In the genomic region with DNA sequence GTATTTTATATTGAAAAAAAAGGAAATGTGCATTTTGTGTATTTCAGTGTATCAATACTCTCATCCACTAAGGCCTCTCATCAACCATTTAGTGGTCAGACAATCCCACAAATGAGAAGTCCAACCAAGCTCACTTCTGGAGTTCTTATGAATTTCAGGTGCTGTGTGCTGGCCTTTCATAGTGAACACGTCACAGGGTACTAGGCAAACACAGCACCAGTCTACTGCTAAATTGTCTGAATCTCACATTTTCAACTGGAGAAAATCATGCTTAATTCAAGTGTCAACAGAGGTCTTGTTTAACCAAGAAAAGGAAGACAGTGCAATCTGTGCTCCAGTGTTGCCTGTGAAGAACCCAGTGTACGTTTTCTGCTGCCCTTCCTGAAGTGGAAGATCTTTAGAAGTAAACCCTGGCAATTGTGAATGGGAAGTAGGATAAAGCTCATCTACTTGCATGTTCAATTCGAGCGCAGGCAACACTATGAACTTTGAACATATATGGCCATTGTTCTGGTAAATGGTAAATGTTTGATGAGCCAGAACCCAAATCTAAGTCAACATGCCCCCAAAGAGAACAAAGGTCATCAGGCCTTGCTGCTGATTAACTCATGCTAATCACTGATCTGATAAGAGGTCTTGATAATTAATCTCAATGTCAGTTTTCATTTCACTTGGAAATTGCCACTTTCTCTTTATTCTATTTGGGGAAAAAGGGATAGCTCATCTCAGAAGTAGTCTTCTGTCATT, we compare ENCODE assay signal across 1 cellular context.
TF ChIP-seq lines count a peak whose summit lies in the region.

No MANE protein-coding gene starts in this region.

TF ChIP-seq in HepG2, 621 proteins besides CTCF, POLR2A, EP300 and RAD21 (continued from another document and continues in another):
- TF ChIP-seq, protein P1, sequence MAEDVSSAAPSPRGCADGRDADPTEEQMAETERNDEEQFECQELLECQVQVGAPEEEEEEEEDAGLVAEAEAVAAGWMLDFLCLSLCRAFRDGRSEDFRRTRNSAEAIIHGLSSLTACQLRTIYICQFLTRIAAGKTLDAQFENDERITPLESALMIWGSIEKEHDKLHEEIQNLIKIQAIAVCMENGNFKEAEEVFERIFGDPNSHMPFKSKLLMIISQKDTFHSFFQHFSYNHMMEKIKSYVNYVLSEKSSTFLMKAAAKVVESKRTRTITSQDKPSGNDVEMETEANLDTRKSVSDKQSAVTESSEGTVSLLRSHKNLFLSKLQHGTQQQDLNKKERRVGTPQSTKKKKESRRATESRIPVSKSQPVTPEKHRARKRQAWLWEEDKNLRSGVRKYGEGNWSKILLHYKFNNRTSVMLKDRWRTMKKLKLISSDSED (CRISPR knock-in tag; IDR thresholded peaks at IDR 0.05), result no peak
- TF ChIP-seq SIN3B (IDR thresholded peaks at IDR 0.05; ENCODE audit: low read length) (no peak), BRD4 (CRISPR knock-in tag; IDR thresholded peaks at IDR 0.05) (no peak), KMT2A (CRISPR knock-in tag; IDR thresholded peaks at IDR 0.05) (peak; percentile 61; the same call in 1 of the 2 replicates), ZNF326 (CRISPR knock-in tag; IDR thresholded peaks at IDR 0.05; ENCODE audit: borderline replicate concordance) (no peak), NONO (IDR thresholded peaks at IDR 0.05) (no peak), NONO (CRISPR knock-in tag; conservative IDR thresholded peaks at IDR 0.05) (peak; percentile 73), ATM (IDR thresholded peaks at IDR 0.05; ENCODE audit: borderline replicate concordance) (no peak), KDM4B (CRISPR knock-in tag; IDR thresholded peaks at IDR 0.05) (0 out of 2 replicates have a peak, but pooled peaks have one; percentile 32), IKZF4 (CRISPR knock-in tag; IDR thresholded peaks at IDR 0.05; ENCODE audit: borderline replicate concordance, low read depth, not compliant biosample characterization) (no peak), SALL2 (CRISPR knock-in tag; IDR thresholded peaks at IDR 0.05) (peak; percentile 36; the same call in 1 of the 2 replicates), PHF5A (CRISPR knock-in tag; IDR thresholded peaks at IDR 0.05; ENCODE audit: low read depth, unreplicated experiment) (no peak), ZNF230 (CRISPR knock-in tag; IDR thresholded peaks at IDR 0.05) (no peak), MTF1 (CRISPR knock-in tag; IDR thresholded peaks at IDR 0.05) (no peak), ZNF484 (CRISPR knock-in tag; IDR thresholded peaks at IDR 0.05; ENCODE audit: borderline replicate concordance, low read depth) (no peak), ZFP41 (CRISPR knock-in tag; IDR thresholded peaks at IDR 0.05; ENCODE audit: borderline replicate concordance) (no peak), SMYD3 (CRISPR knock-in tag; IDR thresholded peaks at IDR 0.05) (peak; percentile 29; the same call in 1 of the 2 replicates), ZNF235 (CRISPR knock-in tag; IDR thresholded peaks at IDR 0.05; ENCODE audit: borderline replicate concordance) (no peak), MXI1 (IDR thresholded peaks at IDR 0.05; ENCODE audit: borderline replicate concordance, low read depth, low read length) (no peak)
- TF ChIP-seq, protein P2, sequence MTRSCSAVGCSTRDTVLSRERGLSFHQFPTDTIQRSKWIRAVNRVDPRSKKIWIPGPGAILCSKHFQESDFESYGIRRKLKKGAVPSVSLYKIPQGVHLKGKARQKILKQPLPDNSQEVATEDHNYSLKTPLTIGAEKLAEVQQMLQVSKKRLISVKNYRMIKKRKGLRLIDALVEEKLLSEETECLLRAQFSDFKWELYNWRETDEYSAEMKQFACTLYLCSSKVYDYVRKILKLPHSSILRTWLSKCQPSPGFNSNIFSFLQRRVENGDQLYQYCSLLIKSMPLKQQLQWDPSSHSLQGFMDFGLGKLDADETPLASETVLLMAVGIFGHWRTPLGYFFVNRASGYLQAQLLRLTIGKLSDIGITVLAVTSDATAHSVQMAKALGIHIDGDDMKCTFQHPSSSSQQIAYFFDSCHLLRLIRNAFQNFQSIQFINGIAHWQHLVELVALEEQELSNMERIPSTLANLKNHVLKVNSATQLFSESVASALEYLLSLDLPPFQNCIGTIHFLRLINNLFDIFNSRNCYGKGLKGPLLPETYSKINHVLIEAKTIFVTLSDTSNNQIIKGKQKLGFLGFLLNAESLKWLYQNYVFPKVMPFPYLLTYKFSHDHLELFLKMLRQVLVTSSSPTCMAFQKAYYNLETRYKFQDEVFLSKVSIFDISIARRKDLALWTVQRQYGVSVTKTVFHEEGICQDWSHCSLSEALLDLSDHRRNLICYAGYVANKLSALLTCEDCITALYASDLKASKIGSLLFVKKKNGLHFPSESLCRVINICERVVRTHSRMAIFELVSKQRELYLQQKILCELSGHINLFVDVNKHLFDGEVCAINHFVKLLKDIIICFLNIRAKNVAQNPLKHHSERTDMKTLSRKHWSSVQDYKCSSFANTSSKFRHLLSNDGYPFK (CRISPR knock-in tag; IDR thresholded peaks at IDR 0.05; ENCODE audit: borderline replicate concordance), result no peak
- TF ChIP-seq, protein P3, sequence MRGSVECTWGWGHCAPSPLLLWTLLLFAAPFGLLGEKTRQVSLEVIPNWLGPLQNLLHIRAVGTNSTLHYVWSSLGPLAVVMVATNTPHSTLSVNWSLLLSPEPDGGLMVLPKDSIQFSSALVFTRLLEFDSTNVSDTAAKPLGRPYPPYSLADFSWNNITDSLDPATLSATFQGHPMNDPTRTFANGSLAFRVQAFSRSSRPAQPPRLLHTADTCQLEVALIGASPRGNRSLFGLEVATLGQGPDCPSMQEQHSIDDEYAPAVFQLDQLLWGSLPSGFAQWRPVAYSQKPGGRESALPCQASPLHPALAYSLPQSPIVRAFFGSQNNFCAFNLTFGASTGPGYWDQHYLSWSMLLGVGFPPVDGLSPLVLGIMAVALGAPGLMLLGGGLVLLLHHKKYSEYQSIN (CRISPR knock-in tag; IDR thresholded peaks at IDR 0.05; ENCODE audit: borderline replicate concordance), result no peak
- TF ChIP-seq, protein P4, sequence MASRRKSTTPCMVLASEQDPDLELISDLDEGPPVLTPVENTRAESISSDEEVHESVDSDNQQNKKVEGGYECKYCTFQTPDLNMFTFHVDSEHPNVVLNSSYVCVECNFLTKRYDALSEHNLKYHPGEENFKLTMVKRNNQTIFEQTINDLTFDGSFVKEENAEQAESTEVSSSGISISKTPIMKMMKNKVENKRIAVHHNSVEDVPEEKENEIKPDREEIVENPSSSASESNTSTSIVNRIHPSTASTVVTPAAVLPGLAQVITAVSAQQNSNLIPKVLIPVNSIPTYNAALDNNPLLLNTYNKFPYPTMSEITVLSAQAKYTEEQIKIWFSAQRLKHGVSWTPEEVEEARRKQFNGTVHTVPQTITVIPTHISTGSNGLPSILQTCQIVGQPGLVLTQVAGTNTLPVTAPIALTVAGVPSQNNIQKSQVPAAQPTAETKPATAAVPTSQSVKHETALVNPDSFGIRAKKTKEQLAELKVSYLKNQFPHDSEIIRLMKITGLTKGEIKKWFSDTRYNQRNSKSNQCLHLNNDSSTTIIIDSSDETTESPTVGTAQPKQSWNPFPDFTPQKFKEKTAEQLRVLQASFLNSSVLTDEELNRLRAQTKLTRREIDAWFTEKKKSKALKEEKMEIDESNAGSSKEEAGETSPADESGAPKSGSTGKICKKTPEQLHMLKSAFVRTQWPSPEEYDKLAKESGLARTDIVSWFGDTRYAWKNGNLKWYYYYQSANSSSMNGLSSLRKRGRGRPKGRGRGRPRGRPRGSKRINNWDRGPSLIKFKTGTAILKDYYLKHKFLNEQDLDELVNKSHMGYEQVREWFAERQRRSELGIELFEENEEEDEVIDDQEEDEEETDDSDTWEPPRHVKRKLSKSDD (CRISPR knock-in tag; IDR thresholded peaks at IDR 0.05; ENCODE audit: low read depth), result no peak; the same call in 1 of the 2 replicates
- TF ChIP-seq, protein P5, sequence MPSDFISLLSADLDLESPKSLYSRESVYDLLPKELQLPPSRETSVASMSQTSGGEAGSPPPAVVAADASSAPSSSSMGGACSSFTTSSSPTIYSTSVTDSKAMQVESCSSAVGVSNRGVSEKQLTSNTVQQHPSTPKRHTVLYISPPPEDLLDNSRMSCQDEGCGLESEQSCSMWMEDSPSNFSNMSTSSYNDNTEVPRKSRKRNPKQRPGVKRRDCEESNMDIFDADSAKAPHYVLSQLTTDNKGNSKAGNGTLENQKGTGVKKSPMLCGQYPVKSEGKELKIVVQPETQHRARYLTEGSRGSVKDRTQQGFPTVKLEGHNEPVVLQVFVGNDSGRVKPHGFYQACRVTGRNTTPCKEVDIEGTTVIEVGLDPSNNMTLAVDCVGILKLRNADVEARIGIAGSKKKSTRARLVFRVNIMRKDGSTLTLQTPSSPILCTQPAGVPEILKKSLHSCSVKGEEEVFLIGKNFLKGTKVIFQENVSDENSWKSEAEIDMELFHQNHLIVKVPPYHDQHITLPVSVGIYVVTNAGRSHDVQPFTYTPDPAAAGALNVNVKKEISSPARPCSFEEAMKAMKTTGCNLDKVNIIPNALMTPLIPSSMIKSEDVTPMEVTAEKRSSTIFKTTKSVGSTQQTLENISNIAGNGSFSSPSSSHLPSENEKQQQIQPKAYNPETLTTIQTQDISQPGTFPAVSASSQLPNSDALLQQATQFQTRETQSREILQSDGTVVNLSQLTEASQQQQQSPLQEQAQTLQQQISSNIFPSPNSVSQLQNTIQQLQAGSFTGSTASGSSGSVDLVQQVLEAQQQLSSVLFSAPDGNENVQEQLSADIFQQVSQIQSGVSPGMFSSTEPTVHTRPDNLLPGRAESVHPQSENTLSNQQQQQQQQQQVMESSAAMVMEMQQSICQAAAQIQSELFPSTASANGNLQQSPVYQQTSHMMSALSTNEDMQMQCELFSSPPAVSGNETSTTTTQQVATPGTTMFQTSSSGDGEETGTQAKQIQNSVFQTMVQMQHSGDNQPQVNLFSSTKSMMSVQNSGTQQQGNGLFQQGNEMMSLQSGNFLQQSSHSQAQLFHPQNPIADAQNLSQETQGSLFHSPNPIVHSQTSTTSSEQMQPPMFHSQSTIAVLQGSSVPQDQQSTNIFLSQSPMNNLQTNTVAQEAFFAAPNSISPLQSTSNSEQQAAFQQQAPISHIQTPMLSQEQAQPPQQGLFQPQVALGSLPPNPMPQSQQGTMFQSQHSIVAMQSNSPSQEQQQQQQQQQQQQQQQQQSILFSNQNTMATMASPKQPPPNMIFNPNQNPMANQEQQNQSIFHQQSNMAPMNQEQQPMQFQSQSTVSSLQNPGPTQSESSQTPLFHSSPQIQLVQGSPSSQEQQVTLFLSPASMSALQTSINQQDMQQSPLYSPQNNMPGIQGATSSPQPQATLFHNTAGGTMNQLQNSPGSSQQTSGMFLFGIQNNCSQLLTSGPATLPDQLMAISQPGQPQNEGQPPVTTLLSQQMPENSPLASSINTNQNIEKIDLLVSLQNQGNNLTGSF (CRISPR knock-in tag; IDR thresholded peaks at IDR 0.05), result no peak
- TF ChIP-seq, protein P6, sequence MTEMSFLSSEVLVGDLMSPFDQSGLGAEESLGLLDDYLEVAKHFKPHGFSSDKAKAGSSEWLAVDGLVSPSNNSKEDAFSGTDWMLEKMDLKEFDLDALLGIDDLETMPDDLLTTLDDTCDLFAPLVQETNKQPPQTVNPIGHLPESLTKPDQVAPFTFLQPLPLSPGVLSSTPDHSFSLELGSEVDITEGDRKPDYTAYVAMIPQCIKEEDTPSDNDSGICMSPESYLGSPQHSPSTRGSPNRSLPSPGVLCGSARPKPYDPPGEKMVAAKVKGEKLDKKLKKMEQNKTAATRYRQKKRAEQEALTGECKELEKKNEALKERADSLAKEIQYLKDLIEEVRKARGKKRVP (CRISPR knock-in tag; IDR thresholded peaks at IDR 0.05), result peak in 1 of 2 experiments; percentile 81; a peak in 2 of 4 replicates
- TF ChIP-seq, protein P7, sequence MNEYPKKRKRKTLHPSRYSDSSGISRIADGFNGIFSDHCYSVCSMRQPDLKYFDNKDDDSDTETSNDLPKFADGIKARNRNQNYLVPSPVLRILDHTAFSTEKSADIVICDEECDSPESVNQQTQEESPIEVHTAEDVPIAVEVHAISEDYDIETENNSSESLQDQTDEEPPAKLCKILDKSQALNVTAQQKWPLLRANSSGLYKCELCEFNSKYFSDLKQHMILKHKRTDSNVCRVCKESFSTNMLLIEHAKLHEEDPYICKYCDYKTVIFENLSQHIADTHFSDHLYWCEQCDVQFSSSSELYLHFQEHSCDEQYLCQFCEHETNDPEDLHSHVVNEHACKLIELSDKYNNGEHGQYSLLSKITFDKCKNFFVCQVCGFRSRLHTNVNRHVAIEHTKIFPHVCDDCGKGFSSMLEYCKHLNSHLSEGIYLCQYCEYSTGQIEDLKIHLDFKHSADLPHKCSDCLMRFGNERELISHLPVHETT (CRISPR knock-in tag; conservative IDR thresholded peaks at IDR 0.05), result peak; percentile 31; the same call in 1 of the 2 replicates
- TF ChIP-seq, protein P8, sequence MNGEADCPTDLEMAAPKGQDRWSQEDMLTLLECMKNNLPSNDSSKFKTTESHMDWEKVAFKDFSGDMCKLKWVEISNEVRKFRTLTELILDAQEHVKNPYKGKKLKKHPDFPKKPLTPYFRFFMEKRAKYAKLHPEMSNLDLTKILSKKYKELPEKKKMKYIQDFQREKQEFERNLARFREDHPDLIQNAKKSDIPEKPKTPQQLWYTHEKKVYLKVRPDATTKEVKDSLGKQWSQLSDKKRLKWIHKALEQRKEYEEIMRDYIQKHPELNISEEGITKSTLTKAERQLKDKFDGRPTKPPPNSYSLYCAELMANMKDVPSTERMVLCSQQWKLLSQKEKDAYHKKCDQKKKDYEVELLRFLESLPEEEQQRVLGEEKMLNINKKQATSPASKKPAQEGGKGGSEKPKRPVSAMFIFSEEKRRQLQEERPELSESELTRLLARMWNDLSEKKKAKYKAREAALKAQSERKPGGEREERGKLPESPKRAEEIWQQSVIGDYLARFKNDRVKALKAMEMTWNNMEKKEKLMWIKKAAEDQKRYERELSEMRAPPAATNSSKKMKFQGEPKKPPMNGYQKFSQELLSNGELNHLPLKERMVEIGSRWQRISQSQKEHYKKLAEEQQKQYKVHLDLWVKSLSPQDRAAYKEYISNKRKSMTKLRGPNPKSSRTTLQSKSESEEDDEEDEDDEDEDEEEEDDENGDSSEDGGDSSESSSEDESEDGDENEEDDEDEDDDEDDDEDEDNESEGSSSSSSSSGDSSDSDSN (CRISPR knock-in tag; IDR thresholded peaks at IDR 0.05), result no peak
- TF ChIP-seq, protein P9, sequence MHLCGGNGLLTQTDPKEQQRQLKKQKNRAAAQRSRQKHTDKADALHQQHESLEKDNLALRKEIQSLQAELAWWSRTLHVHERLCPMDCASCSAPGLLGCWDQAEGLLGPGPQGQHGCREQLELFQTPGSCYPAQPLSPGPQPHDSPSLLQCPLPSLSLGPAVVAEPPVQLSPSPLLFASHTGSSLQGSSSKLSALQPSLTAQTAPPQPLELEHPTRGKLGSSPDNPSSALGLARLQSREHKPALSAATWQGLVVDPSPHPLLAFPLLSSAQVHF (CRISPR knock-in tag; IDR thresholded peaks at IDR 0.05), result no peak
- TF ChIP-seq, protein P10, sequence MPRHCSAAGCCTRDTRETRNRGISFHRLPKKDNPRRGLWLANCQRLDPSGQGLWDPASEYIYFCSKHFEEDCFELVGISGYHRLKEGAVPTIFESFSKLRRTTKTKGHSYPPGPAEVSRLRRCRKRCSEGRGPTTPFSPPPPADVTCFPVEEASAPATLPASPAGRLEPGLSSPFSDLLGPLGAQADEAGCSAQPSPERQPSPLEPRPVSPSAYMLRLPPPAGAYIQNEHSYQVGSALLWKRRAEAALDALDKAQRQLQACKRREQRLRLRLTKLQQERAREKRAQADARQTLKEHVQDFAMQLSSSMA (CRISPR knock-in tag; IDR thresholded peaks at IDR 0.05), result no peak
- TF ChIP-seq, protein P11, sequence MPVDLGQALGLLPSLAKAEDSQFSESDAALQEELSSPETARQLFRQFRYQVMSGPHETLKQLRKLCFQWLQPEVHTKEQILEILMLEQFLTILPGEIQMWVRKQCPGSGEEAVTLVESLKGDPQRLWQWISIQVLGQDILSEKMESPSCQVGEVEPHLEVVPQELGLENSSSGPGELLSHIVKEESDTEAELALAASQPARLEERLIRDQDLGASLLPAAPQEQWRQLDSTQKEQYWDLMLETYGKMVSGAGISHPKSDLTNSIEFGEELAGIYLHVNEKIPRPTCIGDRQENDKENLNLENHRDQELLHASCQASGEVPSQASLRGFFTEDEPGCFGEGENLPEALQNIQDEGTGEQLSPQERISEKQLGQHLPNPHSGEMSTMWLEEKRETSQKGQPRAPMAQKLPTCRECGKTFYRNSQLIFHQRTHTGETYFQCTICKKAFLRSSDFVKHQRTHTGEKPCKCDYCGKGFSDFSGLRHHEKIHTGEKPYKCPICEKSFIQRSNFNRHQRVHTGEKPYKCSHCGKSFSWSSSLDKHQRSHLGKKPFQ (CRISPR knock-in tag; IDR thresholded peaks at IDR 0.05; ENCODE audit: insufficient replicate concordance), result peak; percentile 68
